In the genomic region with DNA sequence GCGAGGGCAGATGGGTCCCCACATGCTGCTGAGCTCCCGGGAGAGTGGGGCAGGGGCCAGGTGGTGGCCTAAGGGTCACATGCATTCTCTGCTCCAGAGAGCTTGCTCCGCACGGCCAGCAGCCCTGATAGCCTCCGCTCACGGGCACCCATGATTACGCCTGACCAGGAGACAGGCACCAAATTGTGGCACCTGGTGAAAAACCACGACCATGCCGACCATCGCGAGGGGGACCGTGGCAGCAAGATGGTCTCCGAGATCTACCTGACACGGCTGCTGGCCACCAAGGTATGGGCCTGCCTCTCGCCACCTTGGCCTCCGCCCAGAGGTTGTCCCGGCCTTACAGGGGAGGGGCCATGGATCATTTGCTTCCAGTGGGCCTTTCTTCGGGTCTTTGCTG, we compare ENCODE assay signal across 25 cellular contexts.
"Had no signal": no experiment of that assay in that cellular context is flagged by ENCODE, and none has a peak within 500 bp of the region (broad histone marks: within the 10 kb centered on the region; RNA-seq: fewer than 3 reads in every experiment).

No MANE protein-coding gene starts in this region.

- H3K4me3 ChIP-seq: colonic mucosa, coronary artery, dorsolateral prefrontal cortex, esophagus muscularis mucosa, esophagus squamous epithelium, gastrocnemius medialis, gastroesophageal sphincter, heart left ventricle, heart right ventricle had no signal

- H3K27me3 ChIP-seq: colonic mucosa, esophagus muscularis mucosa, esophagus squamous epithelium, foreskin keratinocyte, gastrocnemius medialis, gastroesophageal sphincter, heart left ventricle, heart right ventricle had no signal

- H3K27me3 Mint-ChIP-seq: dendritic cell treated with granulocyte-macrophage colony-stimulating factor and Interleukin-4, amounts not matched to agents 40 ng/mL and 50 ng/mL, for 4 days; effector memory CD8-positive, alpha-beta T cell had no signal

- H3K4me3 Mint-ChIP-seq: dendritic cell treated with granulocyte-macrophage colony-stimulating factor and Interleukin-4, amounts not matched to agents 40 ng/mL and 50 ng/mL, for 4 days; effector memory CD8-positive, alpha-beta T cell; endodermal cell had no signal

- DNase-seq: colonic mucosa; cortex of kidney; dermis blood vessel endothelial cell; dorsolateral prefrontal cortex; effector CD4-positive, alpha-beta T cell; effector CD8-positive, alpha-beta T cell; effector memory CD4-positive, alpha-beta T cell; effector memory CD8-positive, alpha-beta T cell; endodermal cell; erythroblast; esophagus squamous epithelium; foreskin fibroblast; foreskin keratinocyte; foreskin melanocyte; gastrocnemius medialis; glutamatergic neuron; head of caudate nucleus; heart right ventricle had no signal

- H3K36me3 ChIP-seq: colonic mucosa, gastrocnemius medialis had no signal

- ATAC-seq: effector memory CD8-positive, alpha-beta T cell; esophagus mucosa; foreskin keratinocyte; gastrocnemius medialis; gastroesophageal sphincter; heart left ventricle; heart right ventricle had no signal

- H3K27ac ChIP-seq: colonic mucosa, coronary artery, dorsolateral prefrontal cortex, epithelial cell of prostate, esophagus muscularis mucosa, esophagus squamous epithelium, foreskin keratinocyte, gastrocnemius medialis, gastroesophageal sphincter, heart left ventricle, heart right ventricle had no signal

- H3K9me3 ChIP-seq: colonic mucosa, esophagus muscularis mucosa, esophagus squamous epithelium, gastrocnemius medialis, gastroesophageal sphincter, heart left ventricle, heart right ventricle had no signal

- H3K4me1 Mint-ChIP-seq: endodermal cell had no signal

- H3K9me3 Mint-ChIP-seq: dendritic cell treated with granulocyte-macrophage colony-stimulating factor and Interleukin-4, amounts not matched to agents 40 ng/mL and 50 ng/mL, for 4 days; effector memory CD8-positive, alpha-beta T cell had no signal

- H3K4me1 ChIP-seq: colonic mucosa, esophagus muscularis mucosa, esophagus squamous epithelium, foreskin keratinocyte, gastrocnemius medialis, gastroesophageal sphincter, heart left ventricle, heart right ventricle had no signal

- H3K27ac Mint-ChIP-seq: dendritic cell treated with granulocyte-macrophage colony-stimulating factor and Interleukin-4, amounts not matched to agents 40 ng/mL and 50 ng/mL, for 4 days; effector memory CD8-positive, alpha-beta T cell; endodermal cell had no signal
